In the genomic region with DNA sequence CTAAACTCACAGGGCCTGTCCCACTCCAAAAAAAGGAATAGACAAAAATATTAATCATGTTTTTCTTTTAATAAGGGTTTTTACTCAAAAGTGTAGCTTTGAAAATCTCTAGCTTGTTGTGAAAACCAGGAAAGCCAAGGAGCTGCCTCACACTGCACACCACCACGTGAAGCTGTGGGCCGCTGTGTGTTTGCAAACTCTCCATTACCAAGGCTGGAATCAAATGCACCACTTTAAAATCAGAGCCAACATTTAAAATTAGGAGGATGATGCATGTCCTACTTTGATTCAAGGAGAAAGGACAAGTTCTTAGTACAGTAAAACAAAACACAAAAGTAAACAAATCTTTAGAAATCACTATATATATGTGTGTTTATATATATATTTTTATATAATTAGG, we compare ENCODE assay signal across 22 cellular contexts.
"Had no signal": no experiment of that assay in that cellular context is flagged by ENCODE, and none has a peak within 500 bp of the region (broad histone marks: within the 10 kb centered on the region; RNA-seq: fewer than 3 reads in every experiment).

No MANE protein-coding gene starts in this region.

- H3K9me3 ChIP-seq: lower lobe of right lung, pancreas, prostate gland, spleen, stomach, testis, thyroid gland, transverse colon, upper lobe of left lung, vagina had no signal

- H3K4me1 ChIP-seq: lower lobe of right lung, prostate gland, testis, transverse colon had no signal

- ATAC-seq: lower lobe of right lung; naive thymus-derived CD8-positive, alpha-beta T cell; pancreas; sciatic nerve; stimulated activated effector memory CD8-positive, alpha-beta T cell treated with anti-CD3 and anti-CD28 coated beads, Interleukin-12 subunit alpha, Interleukin-12 subunit beta, amount 100 ng/mL, for 72 hours had no signal

- H3K27ac ChIP-seq: lower lobe of right lung, pancreas, prostate gland, spleen, stomach, testis, thyroid gland, transverse colon, upper lobe of left lung, vagina had no signal

- DNase-seq: hypothalamus; immature natural killer cell; kidney; lower lobe of right lung; mammary epithelial cell; mesenchymal stem cell; naive thymus-derived CD8-positive, alpha-beta T cell; nucleus accumbens; pancreas; small intestine; stimulated activated CD4-positive, alpha-beta T cell treated with anti-CD3 and anti-CD28 coated beads, Interleukin-4, amount 100 ng/mL, for 24 hours; stimulated activated naive CD4-positive, alpha-beta T cell; stomach; testis; thyroid gland; transverse colon; upper lobe of left lung had no signal

- H3K27me3 ChIP-seq: pancreas, spleen, stomach, testis, thyroid gland, transverse colon, upper lobe of left lung, vagina had no signal

- H3K4me3 ChIP-seq: lower lobe of right lung, pancreas, prostate gland, spleen, stomach, testis, thyroid gland, transverse colon, upper lobe of left lung, vagina had no signal
